Comparison of ENCODE assay signal across 17 cellular contexts in the genomic region with DNA sequence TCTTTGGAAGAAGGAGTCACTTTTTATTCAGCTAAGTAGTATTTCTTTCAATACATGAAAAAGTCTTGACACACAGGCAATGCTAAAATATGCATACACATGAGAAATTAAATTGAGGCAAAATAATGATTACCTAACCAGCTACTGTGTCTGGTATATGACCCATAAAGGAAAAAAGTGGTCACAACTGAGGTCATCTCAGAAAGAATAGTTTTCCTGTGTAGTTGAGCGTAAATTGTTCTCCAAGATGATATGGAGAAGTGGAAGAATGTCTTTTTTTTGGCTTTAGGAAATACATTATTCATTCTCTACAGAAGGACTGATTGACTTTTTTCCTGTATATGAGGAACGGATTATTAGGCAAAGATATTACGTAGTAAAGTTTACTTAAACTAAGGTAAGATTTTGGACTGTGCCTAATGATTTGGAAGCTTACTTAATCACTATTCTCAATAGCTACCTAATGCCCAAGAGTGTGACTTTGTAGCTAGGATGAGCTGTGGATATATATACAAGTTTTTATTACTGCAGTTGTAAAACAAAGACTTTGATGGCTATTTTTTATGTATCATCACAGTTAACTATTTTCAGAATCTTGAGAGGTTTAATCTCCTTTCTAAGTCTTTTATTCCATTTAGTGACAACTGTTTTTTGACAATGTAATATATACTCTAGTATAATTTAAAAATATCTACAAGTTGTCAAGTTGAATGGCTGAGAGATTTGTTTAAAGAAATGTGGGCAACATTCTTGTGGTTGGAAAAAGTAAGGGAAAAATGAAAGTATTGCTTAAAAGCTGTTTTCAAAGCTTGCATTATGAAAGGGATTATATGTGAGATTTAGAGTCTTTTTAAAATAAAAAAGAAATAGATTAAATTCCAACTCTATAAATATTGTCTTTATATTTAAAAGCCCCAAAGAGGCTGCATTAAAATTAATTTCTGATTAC.
DNase-seq lines count a peak whose midpoint lies in the region; ATAC-seq, FAIRE-seq and TF ChIP-seq lines count a peak whose summit lies in the region.
"Had no signal": no experiment of that assay in that cellular context is flagged by ENCODE, and none has a peak within 500 bp of the region (broad histone marks: within the 10 kb centered on the region; RNA-seq: fewer than 3 reads in every experiment).

No MANE protein-coding gene starts in this region.

- H3K18ac ChIP-seq in mesenchymal stem cell (ENCODE audit: low read depth in 1 of 2, low read length in 2 of 2), result no peak overlapping the region

- DNase-seq in HepG2 (ENCODE audit: low spot score) (no peak), dedifferentiated amniotic fluid mesenchymal stem cell (ENCODE audit: extremely low spot score) (peak; percentile 75), mesenchymal stem cell (peak; percentile 61), ovary (no peak), NAMALWA (ENCODE audit: low spot score) (no peak), retina (no peak)
- DNase-seq: ACHN; activated T-cell treated with anti-CD3 and anti-CD28 coated beads, Interleukin-2, amount 50 U/mL, for 48 hours; CD8-positive, alpha-beta T cell; colonic mucosa; NCI-H446; SHP77 treated with DMSO at 0.1 percent for 48 hours had no signal

- CTCF ChIA-PET in HepG2 (lab: Yijun Ruan, JAX; ENCODE audit: low intra/inter-chr PET ratio, low total read pairs), result no interaction called here

- no peak overlapping the region for H4K91ac ChIP-seq in mesenchymal stem cell (ENCODE audit: low read length)

- H3K27ac ChIP-seq in liver (ENCODE audit: low read depth in 1 of 2, low read length in 2 of 2) (no peak overlapping the region), HepG2 (ENCODE audit: extremely low read length, insufficient read depth, low read length) (no peak overlapping the region), mesenchymal stem cell (ENCODE audit: low read length, poor library complexity, severe bottlenecking) (peak overlapping the region; percentile 62), ovary (no peak overlapping the region)
- H3K27ac ChIP-seq: colonic mucosa, suprapubic skin had no signal

- H3K9me3 ChIP-seq in liver (ENCODE audit: control insufficient read depth in 4 of 4, low read length in 3 of 4) (no peaks in the 10 kb centered on the region), HepG2 (ENCODE audit: low read length) (no peaks in the 10 kb centered on the region), mesenchymal stem cell (ENCODE audit: control insufficient read depth, low read length) (no peaks in the 10 kb centered on the region), ovary (no peaks in the 10 kb centered on the region)
- H3K9me3 ChIP-seq: colonic mucosa, suprapubic skin had no signal

- H3K4me2 ChIP-seq in HepG2 (ENCODE audit: low read depth, low read length) (no peak overlapping the region), mesenchymal stem cell (ENCODE audit: low read length, poor library complexity, severe bottlenecking) (no peak overlapping the region)

- no peak overlapping the region for H2BK12ac ChIP-seq in mesenchymal stem cell (ENCODE audit: low read length in 2 of 2)

- no peak overlapping the region for H2BK120ac ChIP-seq in mesenchymal stem cell (ENCODE audit: low read depth, low read length)

- H3K27me3 ChIP-seq in liver (ENCODE audit: control insufficient read depth in 4 of 4, insufficient read depth in 4 of 4, low read length in 3 of 4) (no peaks in the 10 kb centered on the region), HepG2 (ENCODE audit: control insufficient read depth in 1 of 2, insufficient read depth in 2 of 2, low read length in 2 of 2) (no peaks in the 10 kb centered on the region), mesenchymal stem cell (ENCODE audit: control insufficient read depth in 1 of 2, insufficient read depth in 1 of 2, low read length in 2 of 2) (no peaks in the 10 kb centered on the region), ovary (no peaks in the 10 kb centered on the region)
- H3K27me3 ChIP-seq: colonic mucosa, suprapubic skin had no signal

- WGBS in liver, result 56% methylated on average over 3 of the region's 3 CpGs
- WGBS in HepG2 (ENCODE audit: low lambda C conversion rate), result 100% methylated on average over 3 of the region's 3 CpGs
- 85% methylated on average over 1 of the region's 3 CpGs for WGBS in mesenchymal stem cell
- 89 to 92% (median 92%) methylated on average over 3 of the region's 3 CpGs for WGBS in ovary, 3 donors

- H3K36me3 ChIP-seq in liver (ENCODE audit: control insufficient read depth in 4 of 4, insufficient read depth in 3 of 4, low read depth in 1 of 4, low read length in 3 of 4), result peaks cover 0 to 2% (median 0%) of the 10 kb centered on the region in 4 donors
- no peaks in the 10 kb centered on the region; a peak in 2 of 5 replicates for H3K36me3 ChIP-seq in HepG2 (replicated peaks in 1 of 2; ENCODE audit: control insufficient read depth in 1 of 2, insufficient read depth in 2 of 2, low read length in 2 of 2)
- H3K36me3 ChIP-seq in mesenchymal stem cell (ENCODE audit: control insufficient read depth in 1 of 2, insufficient read depth in 2 of 2, low read depth in 1 of 2, low read length in 2 of 2), result peaks cover 0 to 8% of the 10 kb centered on the region in 2 experiments
- no peaks in the 10 kb centered on the region for H3K36me3 ChIP-seq in ovary
- H3K36me3 ChIP-seq: colonic mucosa, suprapubic skin had no signal

- H3K4me3 ChIP-seq in liver (ENCODE audit: low read depth in 1 of 3, low read length in 3 of 3) (no peak overlapping the region), HepG2 (replicated peaks in 1 of 3; ENCODE audit: insufficient read depth in 1 of 3, low read depth in 2 of 3, low read length in 3 of 3) (no peak overlapping the region), mesenchymal stem cell (ENCODE audit: insufficient read depth in 1 of 2, low read depth in 1 of 2, low read length in 2 of 2) (no peak overlapping the region), ovary (no peak overlapping the region)
- H3K4me3 ChIP-seq: colonic mucosa, suprapubic skin had no signal

- intact Hi-C loops in HepG2 (cut with micrococcal nuclease; ENCODE audit: unreplicated experiment), result no loop called here
- intact Hi-C loops in ovary (cut with DNase I), result no loop called here

- H4K20me1 ChIP-seq in HepG2 (ENCODE audit: insufficient read depth, low read length), result no peaks in the 10 kb centered on the region

- H3K79me2 ChIP-seq in HepG2 (ENCODE audit: insufficient read depth, low read length), result peaks cover 2% of the 10 kb centered on the region

- H3K23ac ChIP-seq in mesenchymal stem cell (ENCODE audit: low read length in 2 of 2), result no peak overlapping the region

- POLR2A ChIA-PET in HepG2 (lab: Yijun Ruan, JAX), result interaction anchor here (1.9 kb wide), 1 partner anchor 98 kb away, joined by 4 read pairs; no protein-coding TSS in a partner anchor

- no peak overlapping the region for H3K14ac ChIP-seq in mesenchymal stem cell (ENCODE audit: low read length in 2 of 2)

- H2BK15ac ChIP-seq in mesenchymal stem cell (ENCODE audit: low read depth, poor library complexity, severe bottlenecking), result no peak overlapping the region

- no peak overlapping the region for H3K4ac ChIP-seq in mesenchymal stem cell (ENCODE audit: low read depth in 1 of 2, low read length in 2 of 2)

- in situ Hi-C loops in HepG2 (cut with HindIII; ENCODE audit: extremely low pct_ligation_motif_present, low pct_unique_long_range_greater_than_20kb), result no loop called here

- no peak for TF ChIP-seq POLR2A in HepG2 (IDR thresholded peaks at IDR 0.05; ENCODE audit: insufficient read depth in 1 of 2, low read depth in 2 of 2, low read length in 2 of 2)
- TF ChIP-seq POLR2A in ovary (IDR thresholded peaks at IDR 0.05), result no peak

- BruUV-seq in HepG2 (replicated peaks; lab: Mats Ljungman, UMichigan), result no TSS peak

- H3K9ac ChIP-seq in liver (ENCODE audit: low read depth in 1 of 2, low read length in 2 of 2), result no peak overlapping the region
- no peak overlapping the region for H3K9ac ChIP-seq in HepG2 (ENCODE audit: insufficient read depth, low read depth, low read length)
- no peak overlapping the region for H3K9ac ChIP-seq in mesenchymal stem cell (ENCODE audit: low read length)

- H3K4me1 ChIP-seq in liver (ENCODE audit: control insufficient read depth in 4 of 4, insufficient read depth in 4 of 4, low read length in 3 of 4) (peaks cover 0 to 3% (median 2%) of the 10 kb centered on the region in 4 donors), HepG2 (ENCODE audit: insufficient read depth, low read length) (peaks cover 24% of the 10 kb centered on the region), mesenchymal stem cell (ENCODE audit: control insufficient read depth, insufficient read depth, low read depth, low read length) (no peaks in the 10 kb centered on the region), ovary (ENCODE audit: insufficient read depth) (peaks cover 5% of the 10 kb centered on the region)
- H3K4me1 ChIP-seq: colonic mucosa had no signal

- H2AK5ac ChIP-seq in mesenchymal stem cell (ENCODE audit: low read length, severe bottlenecking), result no peak overlapping the region

- H2AFZ ChIP-seq in HepG2 (ENCODE audit: low read length), result no peak overlapping the region
- H2AFZ ChIP-seq in mesenchymal stem cell (ENCODE audit: low read depth, low read length), result no peak overlapping the region

- no peak for TF ChIP-seq RAD21 in liver (IDR thresholded peaks at IDR 0.05)
- TF ChIP-seq RAD21 in HepG2 (CRISPR knock-in tag; IDR thresholded peaks at IDR 0.05), result no peak

- no peak overlapping the region for H4K8ac ChIP-seq in mesenchymal stem cell (ENCODE audit: low read length)

- peaks cover 8% of the 10 kb centered on the region for H3K79me1 ChIP-seq in mesenchymal stem cell (replicated peaks; ENCODE audit: low read length, poor library complexity, severe bottlenecking)

- TF ChIP-seq EP300 in HepG2 (IDR thresholded peaks at IDR 0.05; ENCODE audit: low read depth in 2 of 2, low read length in 2 of 2) (no peak), HepG2 (CRISPR knock-in tag; IDR thresholded peaks at IDR 0.05; ENCODE audit: borderline replicate concordance) (no peak), ovary (IDR thresholded peaks at IDR 0.05) (no peak)

- no peak overlapping the region for H2BK5ac ChIP-seq in mesenchymal stem cell (ENCODE audit: low read depth, low read length, poor library complexity, severe bottlenecking)

- no peak for FAIRE-seq in HepG2 (lab: Jason Lieb, UNC)
- FAIRE-seq: G401.6 had no signal

- TF ChIP-seq CTCF in liver (IDR thresholded peaks at IDR 0.05; ENCODE audit: low read depth, low read length, missing input control) (no peak), HepG2 (CRISPR knock-in tag; IDR thresholded peaks at IDR 0.05) (no peak), ovary (IDR thresholded peaks at IDR 0.05) (no peak)

- ATAC-seq in HepG2, result no peak
- no peak for ATAC-seq in GM18519 (IDR thresholded peaks at IDR 0.05; ENCODE audit: low FRiP score, unreplicated experiment)
- ATAC-seq: CD8-positive, alpha-beta T cell; esophagus mucosa had no signal

TF ChIP-seq in liver, 16 proteins besides CTCF, POLR2A, EP300 and RAD21 (continues in another document):
- TF ChIP-seq, protein P1, sequence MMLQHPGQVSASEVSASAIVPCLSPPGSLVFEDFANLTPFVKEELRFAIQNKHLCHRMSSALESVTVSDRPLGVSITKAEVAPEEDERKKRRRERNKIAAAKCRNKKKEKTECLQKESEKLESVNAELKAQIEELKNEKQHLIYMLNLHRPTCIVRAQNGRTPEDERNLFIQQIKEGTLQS (IDR thresholded peaks at IDR 0.05), result no peak

TF ChIP-seq in HepG2, 621 proteins besides CTCF, POLR2A, EP300 and RAD21:
- TF ChIP-seq REXO4 (CRISPR knock-in tag; IDR thresholded peaks at IDR 0.05; ENCODE audit: borderline replicate concordance) (no peak), TOE1 (CRISPR knock-in tag; IDR thresholded peaks at IDR 0.05) (no peak), ZFP36L1 (CRISPR knock-in tag; IDR thresholded peaks at IDR 0.05) (no peak)

Comparison
In these comparisons a context has a peak if more than half of its experiments do, and no peak if none do; other contexts are left out.
1. DNase-seq: peak in dedifferentiated amniotic fluid mesenchymal stem cell (single experiment) and mesenchymal stem cell (single experiment); none in HepG2 (single experiment), ovary (0 of 5), NAMALWA (single experiment) and retina (single experiment).